In genomic region chr11:85682330-85683305, GRCh38 we compare ENCODE assay signal across 9 cellular contexts. TPM values are rescaled to one million over a fixed set of nuclear protein-coding genes. Genes with fewer than 3 reads are reported as not detected.
DNase-seq lines count a peak whose midpoint lies in the region; ATAC-seq and TF ChIP-seq lines count a peak whose summit lies in the region.
"Had no signal": no experiment of that assay in that cellular context is flagged by ENCODE, and none has a peak within 500 bp of the region (broad histone marks: within the 10 kb centered on the region; RNA-seq: fewer than 3 reads in every experiment).

No MANE protein-coding gene starts in this region.

- H3K27me3 Mint-ChIP-seq in activated naive CD8-positive, alpha-beta T cell treated with anti-CD3 and anti-CD28 coated beads for 36 hours: no peaks in the 10 kb centered on the region

- H3K36me3 Mint-ChIP-seq in activated naive CD8-positive, alpha-beta T cell treated with anti-CD3 and anti-CD28 coated beads for 36 hours: peaks cover 5% of the 10 kb centered on the region

- H3K36me3 ChIP-seq in PC-9 (ENCODE audit: low read depth): no peaks in the 10 kb centered on the region
- H3K36me3 ChIP-seq: cardiac muscle cell had no signal

- H3K27ac ChIP-seq in PC-9: no peak overlapping the region
- H3K27ac ChIP-seq: cardiac muscle cell had no signal

- TF ChIP-seq POLR2A in GM18526 (IDR thresholded peaks at IDR 0.05; ENCODE audit: extremely low read depth, insufficient read length): peak; percentile 43

- H3K27ac Mint-ChIP-seq in activated naive CD8-positive, alpha-beta T cell treated with anti-CD3 and anti-CD28 coated beads for 36 hours: peak overlapping the region; percentile 86

- CTCF ChIA-PET in PC-9 (lab: Charles Lee): no interaction called here

- no TSS peak for BruUV-seq in PC-9 (replicated peaks; lab: Mats Ljungman, UMichigan)

- no peak overlapping the region for H3K4me3 ChIP-seq in PC-9
- H3K4me3 ChIP-seq: cardiac muscle cell had no signal

- no peaks in the 10 kb centered on the region for H3K4me1 ChIP-seq in PC-9 (replicated peaks; ENCODE audit: insufficient read depth)

- H2AFZ ChIP-seq in PC-9: no peak overlapping the region

- no peaks in the 10 kb centered on the region for H3K9me3 Mint-ChIP-seq in activated naive CD8-positive, alpha-beta T cell treated with anti-CD3 and anti-CD28 coated beads for 36 hours

- peaks cover 11% of the 10 kb centered on the region for H3K4me1 Mint-ChIP-seq in activated naive CD8-positive, alpha-beta T cell treated with anti-CD3 and anti-CD28 coated beads for 36 hours

- no peaks in the 10 kb centered on the region for H3K79me2 ChIP-seq in PC-9 (ENCODE audit: low read depth)

- peak overlapping the region; percentile 82 for H3K4me3 Mint-ChIP-seq in activated naive CD8-positive, alpha-beta T cell treated with anti-CD3 and anti-CD28 coated beads for 36 hours

- POLR2A ChIA-PET in PC-9 (lab: Charles Lee; ENCODE audit: unreplicated experiment): no interaction called here

- no peaks in the 10 kb centered on the region; the same call in 1 of the 2 replicates for H3K9me2 ChIP-seq in PC-9 (ENCODE audit: insufficient read depth)

- TF ChIP-seq CTCF in PC-9 (conservative IDR thresholded peaks at IDR 0.05): no peak

- no peaks in the 10 kb centered on the region for H3F3A ChIP-seq in PC-9 (ENCODE audit: insufficient read depth, low read depth)

- no peaks in the 10 kb centered on the region for H4K20me1 ChIP-seq in PC-9 (ENCODE audit: insufficient read depth)

- H3K27me3 ChIP-seq in PC-9 (ENCODE audit: insufficient read depth, low read depth): no peaks in the 10 kb centered on the region
- H3K27me3 ChIP-seq: cardiac muscle cell had no signal

- in situ Hi-C loops in SK-MEL-5 (cut with HindIII; ENCODE audit: low pct_unique_long_range_greater_than_20kb, low sequenced_read_pairs): no loop called here

- ATAC-seq in HG03025 (IDR thresholded peaks at IDR 0.05; ENCODE audit: low FRiP score, unreplicated experiment) (peak; percentile 82), HG03097 (IDR thresholded peaks at IDR 0.05; ENCODE audit: low FRiP score, unreplicated experiment) (no peak)

- intact Hi-C loops in PC-9 (cut with micrococcal nuclease; ENCODE audit: unreplicated experiment): no loop called here

- H3K9me3 ChIP-seq in PC-9 (ENCODE audit: insufficient read depth, low read depth): no peaks in the 10 kb centered on the region

- no peak overlapping the region for H3K4me2 ChIP-seq in PC-9

- peak; percentile 60 for DNase-seq in SK-MEL-5 (ENCODE audit: low read depth, low spot score)
- peak; percentile 80 for DNase-seq in activated naive CD8-positive, alpha-beta T cell treated with anti-CD3 and anti-CD28 coated beads for 36 hours
- DNase-seq in hypothalamus (lab: John Stamatoyannopoulos, UW): peak in 49 of 51 donors; percentile 5 to 77 (median 47)
- peak; percentile 3 to 42 for DNase-seq in stimulated activated CD4-positive, alpha-beta T cell treated with anti-CD3 and anti-CD28 coated beads, Interleukin-1b, Interleukin-23, amount 100 ng/mL, for 1 hour (ENCODE audit: low read depth in 2 of 2)
- no peak for DNase-seq in PC-9

RNA-seq across cellular contexts. Expression of gene CCDC89, which starts 3.4 kb away (rescaled TPM):
- total RNA-seq in SK-MEL-5 (2014; rRNA removed; shearing (Covaris generic)): 1.2 and 1.4 TPM in 2 replicates
- 0.87 and 1.1 TPM in 2 replicates for polyA plus RNA-seq in SK-MEL-5 (2015; cell fraction: cytosol; rRNA removed)
- 0.26 and 5.6 TPM in 2 replicates for polyA plus RNA-seq in SK-MEL-5 (2015; cell fraction: nucleus; rRNA removed)
- total RNA-seq in activated naive CD8-positive, alpha-beta T cell treated with anti-CD3 and anti-CD28 coated beads for 36 hours: not detected
- total RNA-seq in PC-9 (2021): 0.28 and 0.50 TPM in 2 replicates

RNA-seq across cellular contexts. Expression of gene CREBZF, which starts 17.7 kb away (rescaled TPM):
- 26.8 and 28.3 TPM in 2 replicates for total RNA-seq in SK-MEL-5 (2014; rRNA removed; shearing (Covaris generic))
- polyA plus RNA-seq in SK-MEL-5 (2015; cell fraction: cytosol; rRNA removed): 17.1 and 22.2 TPM in 2 replicates
- 457 and 464 TPM in 2 replicates for polyA plus RNA-seq in SK-MEL-5 (2015; cell fraction: nucleus; rRNA removed)
- total RNA-seq in activated naive CD8-positive, alpha-beta T cell treated with anti-CD3 and anti-CD28 coated beads for 36 hours: 10 to 100 TPM; 38.1 to 38.4 TPM
- 60.3 and 66.1 TPM in 2 replicates for total RNA-seq in PC-9 (2021)

RNA-seq across cellular contexts. Expression of gene TMEM126A, which starts 34.9 kb away (rescaled TPM):
- total RNA-seq in SK-MEL-5 (2014; rRNA removed; shearing (Covaris generic)): 50.4 and 53.2 TPM in 2 replicates
- polyA plus RNA-seq in SK-MEL-5 (2015; cell fraction: cytosol; rRNA removed): 17.3 and 20.9 TPM in 2 replicates
- 7.8 and 15.2 TPM in 2 replicates for polyA plus RNA-seq in SK-MEL-5 (2015; cell fraction: nucleus; rRNA removed)
- 10 to 100 TPM; 53.7 to 55.9 TPM for total RNA-seq in activated naive CD8-positive, alpha-beta T cell treated with anti-CD3 and anti-CD28 coated beads for 36 hours
- 17.7 and 26.3 TPM in 2 replicates for total RNA-seq in PC-9 (2021)

RNA-seq across cellular contexts. Expression of gene TMEM126B, which starts 54.2 kb away (rescaled TPM):
- 83.7 and 86.2 TPM in 2 replicates for total RNA-seq in SK-MEL-5 (2014; rRNA removed; shearing (Covaris generic))
- polyA plus RNA-seq in SK-MEL-5 (2015; cell fraction: cytosol; rRNA removed): 38.3 and 39.4 TPM in 2 replicates
- 85.5 and 116 TPM in 2 replicates for polyA plus RNA-seq in SK-MEL-5 (2015; cell fraction: nucleus; rRNA removed)
- 10 to 100 TPM; 67.2 to 68.5 TPM for total RNA-seq in activated naive CD8-positive, alpha-beta T cell treated with anti-CD3 and anti-CD28 coated beads for 36 hours
- 32.6 and 38.1 TPM in 2 replicates for total RNA-seq in PC-9 (2021)

RNA-seq across cellular contexts. Expression of gene DLG2, which starts 55.5 kb away (rescaled TPM):
- total RNA-seq in SK-MEL-5 (2014; rRNA removed; shearing (Covaris generic)): not detected in 2 replicates
- 0.13 and 0.20 TPM in 2 replicates for polyA plus RNA-seq in SK-MEL-5 (2015; cell fraction: cytosol; rRNA removed)
- 0.49 and 1.1 TPM in 2 replicates for polyA plus RNA-seq in SK-MEL-5 (2015; cell fraction: nucleus; rRNA removed)
- 1 to 10 TPM; 1.7 to 1.9 TPM for total RNA-seq in activated naive CD8-positive, alpha-beta T cell treated with anti-CD3 and anti-CD28 coated beads for 36 hours
- 4.4 and 6.4 TPM in 2 replicates for total RNA-seq in PC-9 (2021)

Comparison
In these comparisons a context has a peak if more than half of its experiments do, and no peak if none do; other contexts are left out.
1. DNase-seq: peak in SK-MEL-5 (single experiment), activated naive CD8-positive, alpha-beta T cell treated with anti-CD3 and anti-CD28 coated beads for 36 hours (single experiment), hypothalamus (49 of 51) and stimulated activated CD4-positive, alpha-beta T cell treated with anti-CD3 and anti-CD28 coated beads, Interleukin-1b, Interleukin-23, amount 100 ng/mL, for 1 hour (2 of 2); none in PC-9 (0 of 2).